ENCODE assay signal across 19 cellular contexts in the genomic region with DNA sequence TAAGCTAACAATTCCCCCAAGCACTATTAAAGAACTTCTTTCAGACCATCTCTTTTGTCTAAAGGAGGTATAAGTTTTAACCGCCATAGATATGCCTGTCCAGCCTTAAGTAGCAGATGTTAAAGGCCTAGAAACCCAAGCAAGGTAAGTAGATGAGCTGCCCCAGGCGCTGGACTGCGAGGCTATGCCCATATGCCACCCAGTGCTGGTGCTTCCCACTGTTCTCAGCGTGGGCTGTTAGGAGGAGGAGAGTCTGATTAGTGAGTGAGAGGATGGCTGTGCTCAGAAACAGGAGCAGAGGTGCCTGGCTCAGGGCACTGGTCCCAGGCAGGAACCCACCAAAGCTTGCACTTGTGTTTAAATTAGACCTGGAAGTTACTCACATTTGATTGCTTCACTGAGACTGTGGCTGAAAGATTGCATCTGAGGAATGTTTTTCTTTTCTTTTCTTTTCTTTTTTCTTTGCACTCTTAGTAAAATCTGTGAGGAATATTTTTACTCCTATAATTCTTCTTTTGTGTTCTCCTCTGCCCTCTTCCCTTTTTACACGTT. TPM values are rescaled to one million over a fixed set of nuclear protein-coding genes. Genes with fewer than 3 reads are reported as not detected.
A peak's percentile ranks its signal among the peaks of the same experiment; 100 is the strongest.
DNase-seq lines count a peak whose midpoint lies in the region; ATAC-seq, FAIRE-seq and TF ChIP-seq lines count a peak whose summit lies in the region.
"Had no signal": no experiment of that assay in that cellular context is flagged by ENCODE, and none has a peak within 500 bp of the region (broad histone marks: within the 10 kb centered on the region; RNA-seq: fewer than 3 reads in every experiment).

No MANE protein-coding gene starts in this region.

- H3K27ac ChIP-seq in ACC112 (ENCODE audit: low read depth, low read length) (peak overlapping the region; percentile 88), kidney (ENCODE audit: low read depth in 2 of 2, low read length in 2 of 2) (peak overlapping the region; percentile 35 to 69), tibial artery (no peak overlapping the region)
- H3K27ac ChIP-seq in CD4-positive, CD25-positive, alpha-beta regulatory T cell (ENCODE audit: insufficient read depth, low read length, poor library complexity, severe bottlenecking) = no peak overlapping the region

- no peak overlapping the region for H3K4me3 Mint-ChIP-seq in CD4-positive, CD25-positive, alpha-beta regulatory T cell
- no peak overlapping the region for H3K4me3 Mint-ChIP-seq in activated naive CD8-positive, alpha-beta T cell

- H3K4me1 ChIP-seq in ACC112 (ENCODE audit: control insufficient read depth, insufficient read depth, low read length, unreplicated experiment) (peaks cover 60% of the 10 kb centered on the region), kidney (ENCODE audit: control insufficient read depth in 1 of 2, insufficient read depth in 1 of 2, low read depth in 1 of 2, low read length in 2 of 2) (peaks cover 0 to 6% of the 10 kb centered on the region in 2 donors), tibial artery (peaks cover 0 to 21% (median 10%) of the 10 kb centered on the region in 4 donors)
- H3K4me1 ChIP-seq in CD4-positive, CD25-positive, alpha-beta regulatory T cell (ENCODE audit: control insufficient read depth, insufficient read depth, low read length, poor library complexity, severe bottlenecking) = peaks cover 10% of the 10 kb centered on the region

- H3K27me3 Mint-ChIP-seq in CD4-positive, CD25-positive, alpha-beta regulatory T cell = peaks cover 4% of the 10 kb centered on the region
- H3K27me3 Mint-ChIP-seq in activated naive CD8-positive, alpha-beta T cell = no peaks in the 10 kb centered on the region

- peaks cover 18 to 51% (median 30%) of the 10 kb centered on the region in 4 donors for H3K4me1 Mint-ChIP-seq in CD4-positive, CD25-positive, alpha-beta regulatory T cell
- H3K4me1 Mint-ChIP-seq in activated naive CD8-positive, alpha-beta T cell (ENCODE audit: low read depth) = peaks cover 50% of the 10 kb centered on the region

- TF ChIP-seq CTCF in kidney (IDR thresholded peaks at IDR 0.05; ENCODE audit: borderline replicate concordance, extremely low read depth, insufficient read depth) = no peak
- TF ChIP-seq CTCF in tibial artery (IDR thresholded peaks at IDR 0.05) = no peak

- H3K79me2 ChIP-seq in ACC112 (ENCODE audit: control insufficient read depth, insufficient read depth, low read length, unreplicated experiment) = no peaks in the 10 kb centered on the region

- H3K27ac Mint-ChIP-seq in CD4-positive, CD25-positive, alpha-beta regulatory T cell = peak overlapping the region; percentile 80 to 86 (median 85)
- peak overlapping the region; percentile 85 for H3K27ac Mint-ChIP-seq in activated naive CD8-positive, alpha-beta T cell

- H3K4me3 ChIP-seq in ACC112 (ENCODE audit: low read depth, low read length) (no peak overlapping the region), kidney (ENCODE audit: low read length in 2 of 2) (no peak overlapping the region), tibial artery (no peak overlapping the region)
- H3K4me3 ChIP-seq in CD4-positive, CD25-positive, alpha-beta regulatory T cell (ENCODE audit: low read depth, low read length) = no peak overlapping the region
- H3K4me3 ChIP-seq: stomach had no signal

- intact Hi-C loops in kidney (cut with DNase I) (no loop called here), tibial artery (cut with DNase I; ENCODE audit: low total_unique reads) (no loop called here)

- H3K36me3 Mint-ChIP-seq in CD4-positive, CD25-positive, alpha-beta regulatory T cell = peaks cover 52% of the 10 kb centered on the region
- peaks cover 13% of the 10 kb centered on the region for H3K36me3 Mint-ChIP-seq in activated naive CD8-positive, alpha-beta T cell

- H3K9ac ChIP-seq in kidney (ENCODE audit: low read length in 2 of 2) = no peak overlapping the region

- no peaks in the 10 kb centered on the region for H3K9me3 Mint-ChIP-seq in CD4-positive, CD25-positive, alpha-beta regulatory T cell
- H3K9me3 Mint-ChIP-seq in activated naive CD8-positive, alpha-beta T cell (ENCODE audit: low read depth) = no peaks in the 10 kb centered on the region

- H3K27me3 ChIP-seq in ACC112 (ENCODE audit: insufficient read depth, low read length) (no peaks in the 10 kb centered on the region), tibial artery (no peaks in the 10 kb centered on the region)
- no peaks in the 10 kb centered on the region for H3K27me3 ChIP-seq in CD4-positive, CD25-positive, alpha-beta regulatory T cell (ENCODE audit: control insufficient read depth, insufficient read depth, low read length)
- H3K27me3 ChIP-seq: stomach had no signal

- DNase-seq in CD4-positive, CD25-positive, alpha-beta regulatory T cell = no peak
- no peak for DNase-seq in kidney
- no peak for DNase-seq in tibial artery
- DNase-seq: caudate nucleus; Kasumi-1; NCI-H2029 treated with DMSO at 0.1 percent for 48 hours; NK-92 treated with Interleukin-12 subunit alpha and Interleukin-12 subunit beta, amount 100 ng/mL, for 24 hours; retina; SIG-M5; stomach had no signal

- H2AFZ ChIP-seq in ACC112 (ENCODE audit: low read length, unreplicated experiment) = no peak overlapping the region

- ATAC-seq in CD4-positive, CD25-positive, alpha-beta regulatory T cell (ENCODE audit: low read depth in 2 of 2) = no peak
- no peak for ATAC-seq in HG03196 (IDR thresholded peaks at IDR 0.05; ENCODE audit: unreplicated experiment)
- no peak for ATAC-seq in HG03159 (IDR thresholded peaks at IDR 0.05; ENCODE audit: unreplicated experiment)
- ATAC-seq in HG02678 (IDR thresholded peaks at IDR 0.05; ENCODE audit: unreplicated experiment) = no peak

- no peak for FAIRE-seq in kidney (lab: Jason Lieb, UNC)
- FAIRE-seq: endothelial cell of umbilical vein, G401.6, H1 had no signal

- peaks cover 11% of the 10 kb centered on the region for H3K36me3 ChIP-seq in ACC112 (ENCODE audit: insufficient read depth, low read length)
- H3K36me3 ChIP-seq in CD4-positive, CD25-positive, alpha-beta regulatory T cell (ENCODE audit: control insufficient read depth, insufficient read depth, low read length) = peaks cover 60% of the 10 kb centered on the region
- H3K36me3 ChIP-seq in kidney (ENCODE audit: control insufficient read depth in 1 of 2, insufficient read depth in 2 of 2, low read length in 2 of 2) = peaks cover 37 to 42% of the 10 kb centered on the region in 2 donors
- peaks cover 71 to 84% (median 74%) of the 10 kb centered on the region in 3 donors for H3K36me3 ChIP-seq in tibial artery

- H3K9me3 ChIP-seq in CD4-positive, CD25-positive, alpha-beta regulatory T cell (ENCODE audit: control insufficient read depth in 2 of 2, low read length in 2 of 2) = no peaks in the 10 kb centered on the region
- H3K9me3 ChIP-seq in kidney (ENCODE audit: control insufficient read depth in 1 of 2, low read length in 2 of 2) = no peaks in the 10 kb centered on the region
- no peaks in the 10 kb centered on the region for H3K9me3 ChIP-seq in tibial artery
- H3K9me3 ChIP-seq: stomach had no signal

RNA-seq across cellular contexts. Expression of a gene that starts 32.2 kb away (rescaled TPM):
- total RNA-seq in CD4-positive, CD25-positive, alpha-beta regulatory T cell = not detected
- under 1 TPM in 3 of 4 donors, not detected in 1; 0.07 to 0.29 (median 0.18) TPM for polyA plus RNA-seq in CD4-positive, CD25-positive, alpha-beta regulatory T cell
- 1.6 TPM for total RNA-seq in kidney
- polyA plus RNA-seq in kidney (ENCODE audit: insufficient read depth, low read depth, low replicate concordance) = 0.75 TPM
- total RNA-seq: mononuclear cell had no signal

RNA-seq across cellular contexts. Expression of a gene that starts 55.7 kb away (rescaled TPM):
- 89.2 TPM for total RNA-seq in CD4-positive, CD25-positive, alpha-beta regulatory T cell
- polyA plus RNA-seq in CD4-positive, CD25-positive, alpha-beta regulatory T cell = 100 to 1,000 TPM; 117 to 136 (median 134) TPM
- total RNA-seq in kidney = 21.2 TPM
- 17.6 TPM for polyA plus RNA-seq in kidney (ENCODE audit: insufficient read depth, low read depth, low replicate concordance)

Comparison
In these comparisons a context has a peak if more than half of its experiments do, and no peak if none do; other contexts are left out.
1. H3K27ac ChIP-seq: peak in ACC112 (single experiment) and kidney (2 of 2); none in CD4-positive, CD25-positive, alpha-beta regulatory T cell (single experiment) and tibial artery (0 of 2).